8 cellular contexts compared by ENCODE assay signal in the genomic region with DNA sequence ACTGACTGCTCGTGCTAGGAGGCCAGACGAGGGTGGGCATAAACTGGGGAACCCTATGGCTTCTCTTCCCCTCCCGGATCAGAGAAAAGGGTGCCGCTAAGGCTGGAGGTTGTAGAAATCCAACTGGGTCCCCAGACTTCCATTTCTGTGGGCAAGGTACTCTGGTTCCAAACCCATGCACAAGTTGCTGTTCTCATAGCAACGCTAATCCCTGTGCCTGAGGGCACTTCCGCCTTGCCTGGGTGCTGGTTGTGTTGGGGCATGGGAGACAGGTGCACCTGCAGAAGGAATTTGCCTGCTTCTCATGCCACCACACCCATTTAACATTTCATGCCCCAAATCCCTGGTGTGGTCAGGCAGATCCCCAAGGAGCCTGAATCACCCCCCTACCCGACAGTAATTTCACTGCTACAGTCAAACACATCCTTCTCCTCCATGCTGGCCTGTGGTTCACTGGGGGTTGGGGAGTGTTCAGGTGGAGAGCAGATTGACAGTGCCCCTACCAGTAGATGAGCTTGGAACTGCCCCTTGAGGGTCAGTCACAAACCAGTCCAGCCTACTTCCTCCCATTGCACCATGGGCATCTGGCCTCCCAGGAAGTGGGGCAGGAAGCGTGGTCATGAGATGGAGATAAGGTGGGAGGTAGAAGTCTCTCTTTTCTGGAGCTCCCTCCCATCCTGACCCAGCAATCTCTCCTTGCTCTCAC. TPM values are rescaled to one million over a fixed set of nuclear protein-coding genes. Genes with fewer than 3 reads are reported as not detected.
A peak's percentile ranks its signal among the peaks of the same experiment; 100 is the strongest.
DNase-seq lines count a peak whose midpoint lies in the region; ATAC-seq and TF ChIP-seq lines count a peak whose summit lies in the region.

No MANE protein-coding gene starts in this region.

- no peaks in the 10 kb centered on the region for H3K36me3 ChIP-seq in ovary

- H3K27ac ChIP-seq in ovary, result no peak overlapping the region

- DNase-seq in stimulated activated CD4-positive, alpha-beta T cell treated with anti-CD3 and anti-CD28 coated beads, Interleukin-1b, Interleukin-23, amount 100 ng/mL, for 48 hours, result peak; percentile 36
- no peak for DNase-seq in stimulated activated CD4-positive, alpha-beta T cell treated with anti-CD3 and anti-CD28 coated beads, Interleukin-4, amount 100 ng/mL, for 24 hours
- peak; percentile 72 for DNase-seq in NAMALWA (ENCODE audit: low spot score)
- DNase-seq in activated CD4-positive, alpha-beta T cell treated with anti-CD3 and anti-CD28 coated beads, Interleukin-2, amount 50 U/mL, for 1 hour, result peak; percentile 32
- peak; percentile 64 for DNase-seq in fibroblast of pulmonary artery (ENCODE audit: low read depth)
- DNase-seq in ovary, result no peak
- no peak for DNase-seq in amniotic stem cell (lab: John Stamatoyannopoulos, UW)

- 26 to 29% (median 28%) methylated on average over 8 of the region's 8 CpGs for WGBS in ovary, 3 donors

- peaks cover 10% of the 10 kb centered on the region for H3K4me1 ChIP-seq in ovary (ENCODE audit: insufficient read depth)

- ATAC-seq in HG03108 (IDR thresholded peaks at IDR 0.05; ENCODE audit: unreplicated experiment), result no peak

- H3K9me3 ChIP-seq in ovary, result no peaks in the 10 kb centered on the region

- H3K27me3 ChIP-seq in ovary, result no peaks in the 10 kb centered on the region

- H3K4me3 ChIP-seq in fibroblast of pulmonary artery (replicated peaks; ENCODE audit: low read depth, low read length) (peak overlapping the region; percentile 66), ovary (peak overlapping the region; percentile 92)

- no peak for TF ChIP-seq POLR2A in ovary (IDR thresholded peaks at IDR 0.05)

- TF ChIP-seq EP300 in ovary (IDR thresholded peaks at IDR 0.05), result no peak

- intact Hi-C loops in ovary (cut with DNase I), result loop anchor here in 2 of 4 donors (5.0 to 10.0 kb wide), 2 partner anchors 86 to 89 kb away; no protein-coding TSS in a partner anchor

- no peak for TF ChIP-seq CTCF in fibroblast of pulmonary artery (IDR thresholded peaks at IDR 0.05; ENCODE audit: low read length, missing control alignments)
- TF ChIP-seq CTCF in ovary (IDR thresholded peaks at IDR 0.05), result no peak

RNA-seq across cellular contexts. Expression of a gene that starts 1.2 kb away (rescaled TPM):
- total RNA-seq in ovary, result 10 to 100 TPM in 1 of 7 donors, 1 to 10 TPM in 6; 4.4 to 13.6 (median 8.8) TPM
- polyA plus RNA-seq in ovary, result 1 to 10 TPM; 2.8 to 5.5 TPM

RNA-seq across cellular contexts. Expression of a gene that starts 6.7 kb away (rescaled TPM):
- total RNA-seq in ovary, result 10 to 100 TPM; 14.1 to 31.3 (median 24.4) TPM
- polyA plus RNA-seq in ovary, result 10 to 100 TPM; 18.3 to 61.4 TPM

RNA-seq across cellular contexts. Expression of a gene that starts 13.1 kb away (rescaled TPM):
- 10 to 100 TPM; 15.2 to 27.9 (median 22.8) TPM for total RNA-seq in ovary
- polyA plus RNA-seq in ovary, result 10 to 100 TPM; 17.5 to 20.4 TPM

RNA-seq across cellular contexts. Expression of a gene that starts 23.6 kb away (rescaled TPM):
- 10 to 100 TPM in 2 of 7 donors, 1 to 10 TPM in 5; 1.1 to 19.4 (median 8.7) TPM for total RNA-seq in ovary
- 1 to 10 TPM; 4.6 to 7.6 TPM for polyA plus RNA-seq in ovary

RNA-seq across cellular contexts. Expression of a gene that starts 40.5 kb away (rescaled TPM):
- total RNA-seq in ovary, result under 1 TPM in 4 of 7 donors, not detected in 3; 0.10 to 0.80 (median 0.32) TPM
- 1 to 10 TPM in 1 of 2 donors, under 1 TPM in 1; 0.06 to 1.3 TPM for polyA plus RNA-seq in ovary

Comparison
In these comparisons a context has a peak if more than half of its experiments do, and no peak if none do; other contexts are left out.
1. DNase-seq: peak in stimulated activated CD4-positive, alpha-beta T cell treated with anti-CD3 and anti-CD28 coated beads, Interleukin-1b, Interleukin-23, amount 100 ng/mL, for 48 hours (single experiment), NAMALWA (single experiment), activated CD4-positive, alpha-beta T cell treated with anti-CD3 and anti-CD28 coated beads, Interleukin-2, amount 50 U/mL, for 1 hour (single experiment) and fibroblast of pulmonary artery (single experiment); none in stimulated activated CD4-positive, alpha-beta T cell treated with anti-CD3 and anti-CD28 coated beads, Interleukin-4, amount 100 ng/mL, for 24 hours (single experiment), ovary (0 of 5) and amniotic stem cell (single experiment).